8 cellular contexts compared by ENCODE assay signal in the genomic region with DNA sequence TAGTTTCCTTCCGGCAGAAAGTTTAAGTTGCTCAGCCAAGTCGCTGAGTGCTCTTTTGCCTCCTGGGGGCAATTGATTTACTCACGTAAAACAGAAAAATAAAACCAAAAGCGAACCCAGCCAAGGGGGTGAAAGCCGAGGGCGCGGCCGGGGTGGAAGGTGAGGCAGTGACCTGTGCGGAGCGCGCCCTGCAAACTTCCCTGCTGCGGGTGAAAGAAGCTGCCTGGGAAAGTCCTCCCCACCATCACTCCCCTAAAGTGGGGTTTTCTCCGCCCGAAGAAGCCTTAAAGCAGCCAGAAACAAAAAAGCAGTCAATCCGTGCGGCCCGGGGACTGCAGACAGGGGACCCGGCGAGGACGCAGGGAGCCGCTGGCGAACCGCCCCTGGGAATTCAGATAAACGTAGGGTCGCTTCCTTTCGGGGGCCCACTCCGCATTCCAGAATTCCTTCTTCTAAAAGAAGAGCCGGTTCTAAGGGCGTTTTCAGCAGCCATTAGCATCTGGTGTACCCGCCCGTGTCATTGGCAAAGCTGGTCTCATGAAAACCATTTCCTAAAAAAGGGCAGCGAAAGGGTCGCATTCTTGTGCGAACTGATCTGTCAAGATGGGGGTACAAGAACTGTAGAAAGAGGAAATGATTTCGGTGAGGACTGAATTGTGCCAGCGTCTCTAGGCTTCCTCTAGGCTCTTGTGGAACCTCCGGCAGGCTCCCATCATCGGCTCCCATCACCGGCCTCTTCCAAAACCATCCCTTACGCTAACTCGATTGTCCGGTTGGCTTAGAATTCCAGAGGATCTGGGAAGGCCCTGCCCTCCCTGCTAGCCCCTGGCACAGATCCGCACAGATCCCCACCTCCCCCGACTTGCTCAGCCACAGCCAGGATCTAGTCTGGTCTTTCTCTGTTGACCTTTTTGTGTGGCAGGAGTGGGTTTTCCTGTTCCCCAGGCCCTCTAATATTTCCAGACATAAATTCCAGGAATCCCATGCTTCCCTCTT. TPM values are rescaled to one million over a fixed set of nuclear protein-coding genes. Genes with fewer than 3 reads are reported as not detected.
DNase-seq lines count a peak whose midpoint lies in the region; ATAC-seq and TF ChIP-seq lines count a peak whose summit lies in the region.

No MANE protein-coding gene starts in this region.

- peak; percentile 48 for DNase-seq in GM13977 (ENCODE audit: low spot score)
- DNase-seq in PC-9 = peak; percentile 48 to 51
- DNase-seq in mucosa of descending colon = peak; percentile 35 to 59 (median 38)
- DNase-seq in aorta = peak; percentile 58 to 77
- no peak for DNase-seq in NCI-H748 treated with DMSO at 0.1 percent for 48 hours (lab: John Stamatoyannopoulos, UW)
- no peak for DNase-seq in NCI-H2171 (lab: John Stamatoyannopoulos, UW)

- CTCF ChIA-PET in PC-9 (lab: Charles Lee) = no interaction called here

- POLR2A ChIA-PET in PC-9 (lab: Charles Lee; ENCODE audit: unreplicated experiment) = no interaction called here

- in situ Hi-C loops in GM13977 (cut with MboI; ENCODE audit: low pct_unique_long_range_greater_than_20kb, low sequenced_read_pairs, unreplicated experiment) = no loop called here

- H3K9me2 ChIP-seq in PC-9 (ENCODE audit: insufficient read depth) = no peaks in the 10 kb centered on the region

- peaks cover 15% of the 10 kb centered on the region; the same call in 1 of the 2 replicates for H3F3A ChIP-seq in PC-9 (ENCODE audit: insufficient read depth, low read depth)

- peak overlapping the region; percentile 98 for H3K4me2 ChIP-seq in PC-9

- H3K4me1 ChIP-seq in PC-9 (replicated peaks; ENCODE audit: insufficient read depth) (peaks cover 43% of the 10 kb centered on the region), endocrine pancreas (ENCODE audit: control insufficient read depth, insufficient read depth, low read length) (no peaks in the 10 kb centered on the region), mucosa of descending colon (ENCODE audit: low read depth) (peaks cover 13% of the 10 kb centered on the region), aorta (ENCODE audit: control insufficient read depth in 1 of 2, insufficient read depth in 2 of 2, low read length in 2 of 2) (peaks cover 0 to 3% of the 10 kb centered on the region in 2 donors)

- H3K9me3 ChIP-seq in PC-9 (ENCODE audit: insufficient read depth, low read depth) (no peaks in the 10 kb centered on the region), endocrine pancreas (ENCODE audit: control insufficient read depth, low read length) (no peaks in the 10 kb centered on the region), mucosa of descending colon (no peaks in the 10 kb centered on the region), aorta (ENCODE audit: control insufficient read depth, low read length) (no peaks in the 10 kb centered on the region)

- TF ChIP-seq CTCF in GM13977 (IDR thresholded peaks at IDR 0.05; ENCODE audit: extremely low read depth, insufficient read depth, missing control alignments) = no peak
- TF ChIP-seq CTCF in PC-9 (conservative IDR thresholded peaks at IDR 0.05) = no peak
- TF ChIP-seq CTCF in mucosa of descending colon (IDR thresholded peaks at IDR 0.05) = no peak

- 2% methylated on average over 43 to 44 of the region's 44 CpGs for WGBS in aorta, 2 donors

- H3K9ac ChIP-seq in endocrine pancreas (ENCODE audit: control insufficient read depth, insufficient read depth, low read length) = peak overlapping the region; percentile 79

- peaks cover 57% of the 10 kb centered on the region for H3K79me2 ChIP-seq in PC-9 (ENCODE audit: low read depth)

- H4K20me1 ChIP-seq in PC-9 (ENCODE audit: insufficient read depth) = no peaks in the 10 kb centered on the region

- 0 out of 2 replicates have a peak, but pooled peaks cover 9% of the 10 kb centered on the region for H3K36me3 ChIP-seq in PC-9 (ENCODE audit: low read depth)
- H3K36me3 ChIP-seq in endocrine pancreas (ENCODE audit: control insufficient read depth, insufficient read depth, low read length) = no peaks in the 10 kb centered on the region
- no peaks in the 10 kb centered on the region for H3K36me3 ChIP-seq in mucosa of descending colon (ENCODE audit: low read depth)
- no peaks in the 10 kb centered on the region for H3K36me3 ChIP-seq in aorta (ENCODE audit: control insufficient read depth in 1 of 2, insufficient read depth in 2 of 2, low read length in 1 of 2)

- TSS peak; percentile 36 for BruUV-seq in PC-9 (replicated peaks; lab: Mats Ljungman, UMichigan)

- intact Hi-C loops in PC-9 (cut with micrococcal nuclease; ENCODE audit: unreplicated experiment) (loop anchor here (1.0 to 5.0 kb wide), 3 partner anchors 10 to 243 kb away; no protein-coding TSS in a partner anchor), mucosa of descending colon (cut with DNase I, micrococcal nuclease) (loop anchor here in 1 of 2 donors (5.0 kb wide), 1 partner anchor 203 kb away; a partner anchor contains a TSS), aorta (cut with DNase I) (loop anchor here in 1 of 2 donors (10.0 kb wide), 1 partner anchor 206 kb away; a partner anchor contains a TSS)

- H3K27me3 ChIP-seq in PC-9 (ENCODE audit: insufficient read depth, low read depth) = no peaks in the 10 kb centered on the region
- no peaks in the 10 kb centered on the region for H3K27me3 ChIP-seq in endocrine pancreas (ENCODE audit: control insufficient read depth, insufficient read depth, low read length)
- H3K27me3 ChIP-seq in aorta (ENCODE audit: control insufficient read depth in 1 of 2, insufficient read depth in 2 of 2, low read length in 1 of 2) = no peaks in the 10 kb centered on the region

- ATAC-seq in mucosa of descending colon = peak; percentile 10
- ATAC-seq in aorta (ENCODE audit: low FRiP score) = no peak
- ATAC-seq in GM18861 (IDR thresholded peaks at IDR 0.05; ENCODE audit: unreplicated experiment) = no peak

- H2AFZ ChIP-seq in PC-9 = peak overlapping the region; percentile 82

- peak overlapping the region; percentile 83 for H3K4me3 ChIP-seq in PC-9
- H3K4me3 ChIP-seq in endocrine pancreas (ENCODE audit: control insufficient read depth, insufficient read depth, low read length) = peak overlapping the region; percentile 27
- peak overlapping the region; percentile 40 for H3K4me3 ChIP-seq in mucosa of descending colon
- peak overlapping the region; percentile 80 to 94 for H3K4me3 ChIP-seq in aorta (ENCODE audit: low read length in 2 of 2)

- peak overlapping the region; percentile 2; the same call in 1 of the 2 replicates for H3K27ac ChIP-seq in PC-9
- peak overlapping the region; percentile 74 to 83 for H3K27ac ChIP-seq in aorta (ENCODE audit: low read depth in 1 of 2, low read length in 2 of 2)

RNA-seq across cellular contexts. Expression of a gene that starts 1.1 kb away (rescaled TPM):
- total RNA-seq in PC-9 (2021) (48.6 and 51.0 TPM in 2 replicates), mucosa of descending colon (10 to 100 TPM; 12.8 to 58.5 (median 27.4) TPM), aorta (100 to 1,000 TPM; 107 to 145 TPM)
- 10 to 100 TPM; 57.6 to 75.1 TPM for polyA plus RNA-seq in aorta

Comparison
In these comparisons a context has a peak if more than half of its experiments do, and no peak if none do; other contexts are left out.
1. DNase-seq: peak in GM13977 (single experiment), PC-9 (2 of 2), mucosa of descending colon (3 of 3) and aorta (2 of 2); none in NCI-H748 treated with DMSO at 0.1 percent for 48 hours (single experiment) and NCI-H2171 (single experiment).
2. H3K4me3 ChIP-seq: peak in every context shown above with its lines; median percentile 87 in aorta; 83 in PC-9; 40 in mucosa of descending colon; 27 in endocrine pancreas.